In genomic region chr10:80488539-80489066, GRCh38 we compare ENCODE assay signal across 1 cellular context.
TF ChIP-seq lines count a peak whose summit lies in the region.

No MANE protein-coding gene starts in this region.

TF ChIP-seq in K562, 482 proteins besides CTCF, POLR2A, EP300 and RAD21:
- TF ChIP-seq TFE3 (CRISPR knock-in tag; IDR thresholded peaks at IDR 0.05): peak; percentile 90
- peak; percentile 8; the same call in 1 of the 2 replicates for TF ChIP-seq NFIC (IDR thresholded peaks at IDR 0.05)
- no peak for TF ChIP-seq ZNF583 (CRISPR knock-in tag; IDR thresholded peaks at IDR 0.05)
